ENCODE assay signal across 9 cellular contexts in genomic region chr13:98143601-98144500, GRCh38. TPM values are rescaled to one million over a fixed set of nuclear protein-coding genes. Genes with fewer than 3 reads are reported as not detected.
DNase-seq lines count a peak whose midpoint lies in the region; ATAC-seq lines count a peak whose summit lies in the region.
"Had no signal": no experiment of that assay in that cellular context is flagged by ENCODE, and none has a peak within 500 bp of the region (broad histone marks: within the 10 kb centered on the region; RNA-seq: fewer than 3 reads in every experiment).

No MANE protein-coding gene starts in this region.

- peak overlapping the region; percentile 61 to 80 (median 74) for H3K4me3 Mint-ChIP-seq in naive thymus-derived CD8-positive, alpha-beta T cell

- H3K4me1 ChIP-seq in SJCRH30, result peaks cover 11% of the 10 kb centered on the region

- H3K36me3 Mint-ChIP-seq in naive thymus-derived CD8-positive, alpha-beta T cell, result no peaks in the 10 kb centered on the region

- H3K4me3 ChIP-seq in H7 (ENCODE audit: insufficient read depth, low read depth, low read length), result peak overlapping the region; percentile 78
- H3K4me3 ChIP-seq in SJCRH30, result peak overlapping the region; percentile 93

- POLR2A ChIA-PET in naive thymus-derived CD8-positive, alpha-beta T cell (lab: Charles Lee), result no interaction called here

- DNase-seq in EH (ENCODE audit: low read depth), result peak; percentile 69
- DNase-seq in H7, result peak; percentile 77
- DNase-seq in SJCRH30, result peak; percentile 31 to 44
- no peak for DNase-seq in naive thymus-derived CD8-positive, alpha-beta T cell
- DNase-seq in NAMALWA (ENCODE audit: low spot score), result no peak
- no peak for DNase-seq in activated CD4-positive, CD25-positive, alpha-beta regulatory T cell (lab: John Stamatoyannopoulos, UW)

- H3K27me3 ChIP-seq in H7 (ENCODE audit: control insufficient read depth, insufficient read depth, low read length) (peaks cover 8% of the 10 kb centered on the region), SJCRH30 (no peaks in the 10 kb centered on the region)

- peak; percentile 11 for ATAC-seq in esophagus mucosa
- ATAC-seq in naive thymus-derived CD8-positive, alpha-beta T cell, result no peak
- ATAC-seq in GM21360 (IDR thresholded peaks at IDR 0.05; ENCODE audit: unreplicated experiment), result no peak

- peaks cover 0 to 6% (median 0%) of the 10 kb centered on the region in 9 donors for H3K9me3 Mint-ChIP-seq in naive thymus-derived CD8-positive, alpha-beta T cell

- no peak overlapping the region for H3K27ac Mint-ChIP-seq in naive thymus-derived CD8-positive, alpha-beta T cell

- H3K36me3 ChIP-seq in H7 (replicated peaks; ENCODE audit: control insufficient read depth, insufficient read depth, low read length) (no peaks in the 10 kb centered on the region), SJCRH30 (no peaks in the 10 kb centered on the region)

- H3K4me1 Mint-ChIP-seq in naive thymus-derived CD8-positive, alpha-beta T cell, result peaks cover 3 to 20% (median 13%) of the 10 kb centered on the region in 4 donors

- H3K27me3 Mint-ChIP-seq in naive thymus-derived CD8-positive, alpha-beta T cell, result peaks cover 36 to 58% (median 50%) of the 10 kb centered on the region in 5 donors

- no peaks in the 10 kb centered on the region for H3K9me3 ChIP-seq in SJCRH30 (replicated peaks)

- H3K27ac ChIP-seq in SJCRH30, result peak overlapping the region; percentile 20

RNA-seq across cellular contexts. Expression of gene FARP1, which starts 1.0 kb away (rescaled TPM):
- 25.8 and 26.1 TPM in 2 replicates for total RNA-seq in H7 (2014; rRNA removed; shearing (Covaris generic))
- 31.2 and 32.5 TPM in 2 replicates for total RNA-seq in SJCRH30 (2014; rRNA removed; shearing (Covaris generic))
- total RNA-seq in esophagus mucosa, result 6.2 TPM
- total RNA-seq in naive thymus-derived CD8-positive, alpha-beta T cell, result under 1 TPM; 0.25 to 0.55 TPM
- under 1 TPM; 0.03 to 0.22 (median 0.03) TPM for polyA plus RNA-seq in naive thymus-derived CD8-positive, alpha-beta T cell

RNA-seq across cellular contexts. Expression of gene RNF113B, which starts 33.2 kb away (rescaled TPM):
- total RNA-seq in H7 (2014; rRNA removed; shearing (Covaris generic)), result not detected in 2 replicates
- total RNA-seq in SJCRH30 (2014; rRNA removed; shearing (Covaris generic)), result not detected in 2 replicates
- not detected for total RNA-seq in esophagus mucosa
- not detected for total RNA-seq in naive thymus-derived CD8-positive, alpha-beta T cell
- not detected for polyA plus RNA-seq in naive thymus-derived CD8-positive, alpha-beta T cell
- total RNA-seq: T-helper 2 cell treated with Interferon-gamma antibody and Interleukin-4, amounts not matched to agents 100 ng/mL and 5 ng/mL, for 36 hours had no signal

Comparison
In these comparisons a context has a peak if more than half of its experiments do, and no peak if none do; other contexts are left out.
1. DNase-seq: peak in EH (single experiment), H7 (single experiment) and SJCRH30 (2 of 2); none in naive thymus-derived CD8-positive, alpha-beta T cell (0 of 10), NAMALWA (single experiment) and activated CD4-positive, CD25-positive, alpha-beta regulatory T cell (0 of 4).